Comparison of ENCODE assay signal across 8 cellular contexts in genomic region chr22:39170825-39171622, GRCh38. TPM values are rescaled to one million over a fixed set of nuclear protein-coding genes. Genes with fewer than 3 reads are reported as not detected.
A peak's percentile ranks its signal among the peaks of the same experiment; 100 is the strongest.
DNase-seq lines count a peak whose midpoint lies in the region; ATAC-seq and TF ChIP-seq lines count a peak whose summit lies in the region.

No MANE protein-coding gene starts in this region.

- H3K27ac ChIP-seq in Karpas-422 (ENCODE audit: low read length), result no peak overlapping the region
- H3K27ac ChIP-seq in transverse colon, result no peak overlapping the region

- WGBS in transverse colon (ENCODE audit: low coverage in 1 of 2), 2 donors, result 0 to 20% methylated on average over 1 to 28 of the region's 28 CpGs

- in situ Hi-C loops in ACHN (cut with HindIII; ENCODE audit: low pct_ligation_motif_present, low pct_unique_long_range_greater_than_20kb, low sequenced_read_pairs), result no loop called here
- in situ Hi-C loops in transverse colon (cut with MboI; ENCODE audit: low pct_ligation_motif_present in 1 of 4, low pct_unique_long_range_greater_than_20kb in 1 of 4, low sequenced_read_pairs in 3 of 4), result loop anchor here in 3 of 4 donors (5.0 to 25.0 kb wide), 4 partner anchors 134 to 366 kb away; partner anchors contain the start of genes RPL3 (in 1 of the 3) and RPS19BP1 (in 1 of the 3)

- H3K4me3 ChIP-seq in Karpas-422 (ENCODE audit: low read length), result peak overlapping the region; percentile 47; the same call in 1 of the 2 replicates
- H3K4me3 ChIP-seq in transverse colon, result peak overlapping the region in 1 of 4 donors; percentile 13

- ATAC-seq in GM18907 (IDR thresholded peaks at IDR 0.05; ENCODE audit: unreplicated experiment), result peak; percentile 68

- no peaks in the 10 kb centered on the region for H3K9me2 ChIP-seq in Karpas-422 (replicated peaks; ENCODE audit: insufficient read depth, low read length)

- peaks cover 6% of the 10 kb centered on the region for H3K4me1 ChIP-seq in Karpas-422 (ENCODE audit: low read length)
- H3K4me1 ChIP-seq in transverse colon, result peaks cover 22 to 35% (median 25%) of the 10 kb centered on the region in 4 donors

- TF ChIP-seq POLR2A in transverse colon (IDR thresholded peaks at IDR 0.05), result no peak

- no peaks in the 10 kb centered on the region for H3K9me3 ChIP-seq in Karpas-422 (ENCODE audit: low read length)
- no peaks in the 10 kb centered on the region for H3K9me3 ChIP-seq in transverse colon

- peak; percentile 95 to 96 (median 96) for TF ChIP-seq CTCF in transverse colon (IDR thresholded peaks at IDR 0.05)

- H3K36me3 ChIP-seq in Karpas-422 (ENCODE audit: insufficient read depth, low read length) (no peaks in the 10 kb centered on the region), transverse colon (no peaks in the 10 kb centered on the region)

- TF ChIP-seq EP300 in transverse colon (IDR thresholded peaks at IDR 0.05; ENCODE audit: low read depth), result no peak

- H3K9ac ChIP-seq in Karpas-422 (ENCODE audit: low read length), result 0 out of 2 replicates have a peak overlapping the region, but pooled peaks have one; percentile 28

- H3K27me3 ChIP-seq in Karpas-422 (ENCODE audit: low read length) (no peaks in the 10 kb centered on the region), transverse colon (peaks cover 1% of the 10 kb centered on the region)

- H2AFZ ChIP-seq in Karpas-422 (ENCODE audit: low read length), result no peak overlapping the region

- DNase-seq in ACHN (peak; percentile 74), Karpas-422 (peak; percentile 86), SK-N-DZ (ENCODE audit: low spot score) (peak; percentile 70), globus pallidus (ENCODE audit: low spot score) (peak; percentile 75), posterior cingulate gyrus (peak; percentile 75 to 98 (median 90)), transverse colon (peak; percentile 87)
- peak; percentile 64 to 83 (median 74) for DNase-seq in activated naive CD4-positive, alpha-beta T cell (lab: John Stamatoyannopoulos, UW)

- H4K20me1 ChIP-seq in Karpas-422 (ENCODE audit: insufficient read depth, low read depth, low read length), result no peaks in the 10 kb centered on the region

- no peaks in the 10 kb centered on the region for H3K79me2 ChIP-seq in Karpas-422 (ENCODE audit: low read length)

- intact Hi-C loops in posterior cingulate gyrus (cut with DNase I) (loop anchor here (1.0 to 5.0 kb wide), 3 partner anchors 145 to 356 kb away; no protein-coding TSS in a partner anchor), transverse colon (cut with DNase I; ENCODE audit: low total_unique reads) (loop anchor here (2.0 to 10.0 kb wide), 2 partner anchors 144 to 354 kb away; partner anchors contain the start of gene ATF4)

- peak overlapping the region; percentile 61 for H3K4me2 ChIP-seq in Karpas-422 (ENCODE audit: low read depth, low read length, poor library complexity, severe bottlenecking)

RNA-seq across cellular contexts. Expression of gene CBX7, which starts 18.5 kb away (rescaled TPM):
- 1.7 and 3.5 TPM in 2 replicates for total RNA-seq in Karpas-422 (2014; rRNA removed; shearing (Covaris generic); ENCODE audit: low replicate concordance)
- polyA plus RNA-seq in SK-N-DZ (2014; cell fraction: cytosol; rRNA removed), result 0.37 and 1.7 TPM in 2 replicates
- polyA plus RNA-seq in SK-N-DZ (2014; cell fraction: nucleus; rRNA removed), result 1.9 and 11.7 TPM in 2 replicates
- 100 to 1,000 TPM in 1 of 4 donors, 10 to 100 TPM in 3; 15.3 to 129 (median 58.4) TPM for total RNA-seq in transverse colon
